Comparison of ENCODE assay signal across 15 cellular contexts in genomic region chr6:44339763-44340625, GRCh38. TPM values are rescaled to one million over a fixed set of nuclear protein-coding genes. Genes with fewer than 3 reads are reported as not detected.
A peak's percentile ranks its signal among the peaks of the same experiment; 100 is the strongest.
DNase-seq lines count a peak whose midpoint lies in the region; ATAC-seq, FAIRE-seq and TF ChIP-seq lines count a peak whose summit lies in the region.
"Had no signal": no experiment of that assay in that cellular context is flagged by ENCODE, and none has a peak within 500 bp of the region (broad histone marks: within the 10 kb centered on the region; RNA-seq: fewer than 3 reads in every experiment).

No MANE protein-coding gene starts in this region.

- H3K27ac ChIP-seq in HepG2 (ENCODE audit: extremely low read length, insufficient read depth, low read length): no peak overlapping the region
- no peak overlapping the region for H3K27ac ChIP-seq in CD4-positive, alpha-beta T cell (ENCODE audit: low read depth, low read length)
- H3K27ac ChIP-seq: esophagus squamous epithelium, thyroid gland had no signal

- no peaks in the 10 kb centered on the region for H3K9me3 Mint-ChIP-seq in CD4-positive, alpha-beta T cell

- no TSS peak for BruUV-seq in HepG2 (replicated peaks; lab: Mats Ljungman, UMichigan)

- no peak for TF ChIP-seq CTCF in HepG2 (CRISPR knock-in tag; IDR thresholded peaks at IDR 0.05)
- no peak for TF ChIP-seq CTCF in CD4-positive, alpha-beta T cell (IDR thresholded peaks at IDR 0.05)

- no peak overlapping the region for H3K4me3 ChIP-seq in HepG2 (replicated peaks in 1 of 3; ENCODE audit: insufficient read depth in 1 of 3, low read depth in 2 of 3, low read length in 3 of 3)
- H3K4me3 ChIP-seq: esophagus squamous epithelium, thyroid gland had no signal

- no peaks in the 10 kb centered on the region for H3K36me3 Mint-ChIP-seq in CD4-positive, alpha-beta T cell (ENCODE audit: low read depth)

- H3K36me3 ChIP-seq in HepG2 (replicated peaks in 1 of 2; ENCODE audit: control insufficient read depth in 1 of 2, insufficient read depth in 2 of 2, low read length in 2 of 2): no peaks in the 10 kb centered on the region
- H3K36me3 ChIP-seq: esophagus squamous epithelium, thyroid gland had no signal

- ATAC-seq in HepG2: no peak
- no peak for ATAC-seq in CD4-positive, alpha-beta T cell (ENCODE audit: poor library complexity)
- ATAC-seq in GM21447 (IDR thresholded peaks at IDR 0.05; ENCODE audit: unreplicated experiment): no peak

- no peaks in the 10 kb centered on the region for H3K4me1 Mint-ChIP-seq in CD4-positive, alpha-beta T cell (ENCODE audit: low read depth)

- no peaks in the 10 kb centered on the region for H3K79me2 ChIP-seq in HepG2 (ENCODE audit: insufficient read depth, low read length)

- intact Hi-C loops in HepG2 (cut with micrococcal nuclease; ENCODE audit: unreplicated experiment): loop anchor here (10.0 kb wide), 1 partner anchor 245 kb away; no protein-coding TSS in a partner anchor
- intact Hi-C loops in CD4-positive, alpha-beta T cell (cut with DNase I, micrococcal nuclease): loop anchor here in 1 of 2 experiments (2.0 kb wide), 1 partner anchor 167 kb away; no protein-coding TSS in a partner anchor

- POLR2A ChIA-PET in HepG2 (lab: Yijun Ruan, JAX): no interaction called here
- POLR2A ChIA-PET in CD4-positive, alpha-beta T cell (lab: Charles Lee): interaction anchor here (0.9 kb wide), 1 partner anchor 31 kb away, joined by 3 read pairs; no protein-coding TSS in a partner anchor

- TF ChIP-seq EP300 in HepG2 (IDR thresholded peaks at IDR 0.05; ENCODE audit: low read depth in 2 of 2, low read length in 2 of 2): no peak
- TF ChIP-seq EP300 in HepG2 (CRISPR knock-in tag; IDR thresholded peaks at IDR 0.05; ENCODE audit: borderline replicate concordance): no peak

- no peak overlapping the region for H3K9ac ChIP-seq in HepG2 (ENCODE audit: insufficient read depth, low read depth, low read length)

- H2AFZ ChIP-seq in HepG2 (ENCODE audit: low read length): no peak overlapping the region

- H3K9me3 ChIP-seq in HepG2 (ENCODE audit: low read length): no peaks in the 10 kb centered on the region
- no peaks in the 10 kb centered on the region for H3K9me3 ChIP-seq in CD4-positive, alpha-beta T cell (ENCODE audit: control insufficient read depth, low read length)
- H3K9me3 ChIP-seq: esophagus squamous epithelium, thyroid gland had no signal

- no peak overlapping the region for H3K27ac Mint-ChIP-seq in CD4-positive, alpha-beta T cell

- H3K4me2 ChIP-seq in HepG2 (ENCODE audit: low read depth, low read length): no peak overlapping the region

- H4K20me1 ChIP-seq in HepG2 (ENCODE audit: insufficient read depth, low read length): no peaks in the 10 kb centered on the region

- H3K27me3 Mint-ChIP-seq in CD4-positive, alpha-beta T cell: peaks cover 48% of the 10 kb centered on the region

- 0 out of 2 replicates have a peak, but pooled peaks cover 6% of the 10 kb centered on the region for H3K4me1 ChIP-seq in HepG2 (ENCODE audit: insufficient read depth, low read length)

- in situ Hi-C loops in HepG2 (cut with HindIII; ENCODE audit: extremely low pct_ligation_motif_present, low pct_unique_long_range_greater_than_20kb): loop anchor here (5.0 kb wide), 1 partner anchor 68 kb away; the partner anchor contains the start of gene TMEM151B

- DNase-seq in Daoy (ENCODE audit: low read depth): peak; percentile 51
- DNase-seq in HPDE6-E6E7 (ENCODE audit: extremely low spot score): peak; percentile 73
- DNase-seq in astrocyte of the hippocampus (ENCODE audit: low read depth, low spot score): peak; percentile 16
- DNase-seq in HepG2 (ENCODE audit: low spot score): no peak
- DNase-seq in CD4-positive, alpha-beta T cell: no peak
- DNase-seq in NCI-H146 (lab: John Stamatoyannopoulos, UW): no peak
- DNase-seq: caudate nucleus, esophagus squamous epithelium, NCI-H1417 treated with DMSO at 0.1 percent for 48 hours, retina, Right ventricle myocardium superior, thyroid gland had no signal

- CTCF ChIA-PET in HepG2 (lab: Yijun Ruan, JAX; ENCODE audit: low intra/inter-chr PET ratio, low total read pairs): interaction anchor here (4.7 kb wide), 1 partner anchor 71 kb away, joined by 65 read pairs; the partner anchor contains the start of gene TMEM151B
- CTCF ChIA-PET in CD4-positive, alpha-beta T cell (lab: Charles Lee): interaction anchor here (1.4 kb wide), 1 partner anchor 72 kb away, joined by 4 read pairs; no protein-coding TSS in a partner anchor

- no peak for FAIRE-seq in HepG2 (lab: Jason Lieb, UNC)
- FAIRE-seq: D721Med, TTC549 had no signal

- TF ChIP-seq POLR2A in HepG2 (IDR thresholded peaks at IDR 0.05; ENCODE audit: insufficient read depth in 1 of 2, low read depth in 2 of 2, low read length in 2 of 2): no peak

- H3K4me3 Mint-ChIP-seq in CD4-positive, alpha-beta T cell: no peak overlapping the region

- TF ChIP-seq RAD21 in HepG2 (CRISPR knock-in tag; IDR thresholded peaks at IDR 0.05): no peak

- 4% methylated on average over 7 of the region's 7 CpGs for WGBS in HepG2 (ENCODE audit: low lambda C conversion rate)

- H3K27me3 ChIP-seq in HepG2 (ENCODE audit: control insufficient read depth in 1 of 2, insufficient read depth in 2 of 2, low read length in 2 of 2): peaks cover 0 to 64% of the 10 kb centered on the region in 2 experiments; a peak in 3 of 5 replicates
- peaks cover 39% of the 10 kb centered on the region for H3K27me3 ChIP-seq in CD4-positive, alpha-beta T cell (ENCODE audit: control insufficient read depth, insufficient read depth, low read length)
- H3K27me3 ChIP-seq: thyroid gland had no signal

RNA-seq across cellular contexts. Expression of gene SPATS1, which starts 2.5 kb away (rescaled TPM):
- total RNA-seq in Daoy (2014; rRNA removed; shearing (Covaris generic)): not detected in 2 replicates
- total RNA-seq in HepG2 (2016; rRNA removed; fragmentation: Illumina TruSeq; extraction: Trizol): not detected in 2 replicates
- not detected in 2 replicates for total RNA-seq in HepG2 (2016; cell fraction: cytosol; rRNA removed; fragmentation: Illumina TruSeq; extraction: Trizol; ENCODE audit: low read depth)
- not detected in 2 replicates for total RNA-seq in HepG2 (2016; cell fraction: insoluble cytoplasmic fraction; rRNA removed; fragmentation: Illumina TruSeq; extraction: Trizol)
- not detected in 2 replicates for total RNA-seq in HepG2 (2016; cell fraction: membrane; rRNA removed; fragmentation: Illumina TruSeq; extraction: Trizol)
- not detected in 2 replicates for total RNA-seq in HepG2 (2016; cell fraction: nucleus; rRNA removed; fragmentation: Illumina TruSeq; extraction: Trizol)
- polyA plus RNA-seq in HepG2 (2011; rRNA removed): not detected in 2 replicates
- polyA plus RNA-seq in HepG2 (2011; cell fraction: cytosol; rRNA removed): not detected in 2 replicates
- not detected in 2 replicates for polyA plus RNA-seq in HepG2 (2011; cell fraction: nucleus; rRNA removed)
- not detected in 2 replicates for polyA plus RNA-seq in HepG2 (2012)
- polyA plus RNA-seq in HepG2 (2016; cell fraction: cytosol; fragmentation: Illumina TruSeq; extraction: Trizol; ENCODE audit: low read depth): not detected in 2 replicates
- polyA plus RNA-seq in HepG2 (2016; cell fraction: insoluble cytoplasmic fraction; fragmentation: Illumina TruSeq; extraction: Trizol; ENCODE audit: low read depth): not detected in 2 replicates
- not detected in 2 replicates for polyA plus RNA-seq in HepG2 (2016; cell fraction: membrane; fragmentation: Illumina TruSeq; extraction: Trizol; ENCODE audit: low read depth)
- not detected in 2 replicates for polyA plus RNA-seq in HepG2 (2016; cell fraction: nucleus; fragmentation: Illumina TruSeq; extraction: Trizol; ENCODE audit: insufficient read depth, low read depth)
- polyA minus RNA-seq in HepG2 (2011; rRNA and poly(A)+ RNA removed; ENCODE audit: low replicate concordance): not detected in 2 replicates
- not detected in 2 replicates for polyA minus RNA-seq in HepG2 (2011; cell fraction: cytosol; rRNA and poly(A)+ RNA removed)
- not detected in 2 replicates for polyA minus RNA-seq in HepG2 (2011; cell fraction: nucleus; rRNA and poly(A)+ RNA removed)
- total RNA-seq in CD4-positive, alpha-beta T cell: not detected
- total RNA-seq: esophagus squamous epithelium, Right ventricle myocardium superior, thyroid gland had no signal

RNA-seq across cellular contexts. Expression of gene AARS2, which starts 26.8 kb away (rescaled TPM):
- 37.9 and 38.2 TPM in 2 replicates for total RNA-seq in Daoy (2014; rRNA removed; shearing (Covaris generic))
- total RNA-seq in HepG2 (2016; rRNA removed; fragmentation: Illumina TruSeq; extraction: Trizol): 13.7 and 24.1 TPM in 2 replicates
- total RNA-seq in HepG2 (2016; cell fraction: cytosol; rRNA removed; fragmentation: Illumina TruSeq; extraction: Trizol; ENCODE audit: low read depth): 6.5 and 8.6 TPM in 2 replicates
- total RNA-seq in HepG2 (2016; cell fraction: insoluble cytoplasmic fraction; rRNA removed; fragmentation: Illumina TruSeq; extraction: Trizol): 10.9 and 25.7 TPM in 2 replicates
- 4.5 and 4.6 TPM in 2 replicates for total RNA-seq in HepG2 (2016; cell fraction: membrane; rRNA removed; fragmentation: Illumina TruSeq; extraction: Trizol)
- 23.2 and 25.2 TPM in 2 replicates for total RNA-seq in HepG2 (2016; cell fraction: nucleus; rRNA removed; fragmentation: Illumina TruSeq; extraction: Trizol)
- polyA plus RNA-seq in HepG2 (2011; rRNA removed): 7.5 and 8.3 TPM in 2 replicates
- polyA plus RNA-seq in HepG2 (2011; cell fraction: cytosol; rRNA removed): 4.3 and 6.6 TPM in 2 replicates
- 17.7 and 21.8 TPM in 2 replicates for polyA plus RNA-seq in HepG2 (2011; cell fraction: nucleus; rRNA removed)
- 4.8 and 6.1 TPM in 2 replicates for polyA plus RNA-seq in HepG2 (2012)
- polyA plus RNA-seq in HepG2 (2016; cell fraction: cytosol; fragmentation: Illumina TruSeq; extraction: Trizol; ENCODE audit: low read depth): 0.89 and 0.94 TPM in 2 replicates
- 7.2 and 9.1 TPM in 2 replicates for polyA plus RNA-seq in HepG2 (2016; cell fraction: insoluble cytoplasmic fraction; fragmentation: Illumina TruSeq; extraction: Trizol; ENCODE audit: low read depth)
- 1.7 and 1.8 TPM in 2 replicates for polyA plus RNA-seq in HepG2 (2016; cell fraction: membrane; fragmentation: Illumina TruSeq; extraction: Trizol; ENCODE audit: low read depth)
- 27.7 and 30.3 TPM in 2 replicates for polyA plus RNA-seq in HepG2 (2016; cell fraction: nucleus; fragmentation: Illumina TruSeq; extraction: Trizol; ENCODE audit: insufficient read depth, low read depth)
- 19.5 and 27.4 TPM in 2 replicates for polyA minus RNA-seq in HepG2 (2011; rRNA and poly(A)+ RNA removed; ENCODE audit: low replicate concordance)
- polyA minus RNA-seq in HepG2 (2011; cell fraction: cytosol; rRNA and poly(A)+ RNA removed): 5.3 and 5.6 TPM in 2 replicates
- 24.0 and 26.8 TPM in 2 replicates for polyA minus RNA-seq in HepG2 (2011; cell fraction: nucleus; rRNA and poly(A)+ RNA removed)
- 10 to 100 TPM; 12.0 to 12.7 TPM for total RNA-seq in CD4-positive, alpha-beta T cell

RNA-seq across cellular contexts. Expression of gene CDC5L, which starts 47.5 kb away (rescaled TPM):
- 50.2 and 57.8 TPM in 2 replicates for total RNA-seq in Daoy (2014; rRNA removed; shearing (Covaris generic))
- total RNA-seq in HepG2 (2016; rRNA removed; fragmentation: Illumina TruSeq; extraction: Trizol): 34.2 and 54.5 TPM in 2 replicates
- 3.6 and 4.7 TPM in 2 replicates for total RNA-seq in HepG2 (2016; cell fraction: cytosol; rRNA removed; fragmentation: Illumina TruSeq; extraction: Trizol; ENCODE audit: low read depth)
- 33.7 and 54.6 TPM in 2 replicates for total RNA-seq in HepG2 (2016; cell fraction: insoluble cytoplasmic fraction; rRNA removed; fragmentation: Illumina TruSeq; extraction: Trizol)
- 9.5 and 11.3 TPM in 2 replicates for total RNA-seq in HepG2 (2016; cell fraction: membrane; rRNA removed; fragmentation: Illumina TruSeq; extraction: Trizol)
- total RNA-seq in HepG2 (2016; cell fraction: nucleus; rRNA removed; fragmentation: Illumina TruSeq; extraction: Trizol): 28.9 and 29.6 TPM in 2 replicates
- polyA plus RNA-seq in HepG2 (2011; rRNA removed): 8.5 and 11.0 TPM in 2 replicates
- polyA plus RNA-seq in HepG2 (2011; cell fraction: cytosol; rRNA removed): 5.3 and 7.0 TPM in 2 replicates
- polyA plus RNA-seq in HepG2 (2011; cell fraction: nucleus; rRNA removed): 4.6 and 4.7 TPM in 2 replicates
- 11.9 and 15.6 TPM in 2 replicates for polyA plus RNA-seq in HepG2 (2012)
- polyA plus RNA-seq in HepG2 (2016; cell fraction: cytosol; fragmentation: Illumina TruSeq; extraction: Trizol; ENCODE audit: low read depth): 1.3 and 1.5 TPM in 2 replicates
- 36.3 and 37.4 TPM in 2 replicates for polyA plus RNA-seq in HepG2 (2016; cell fraction: insoluble cytoplasmic fraction; fragmentation: Illumina TruSeq; extraction: Trizol; ENCODE audit: low read depth)
- 2.6 and 3.2 TPM in 2 replicates for polyA plus RNA-seq in HepG2 (2016; cell fraction: membrane; fragmentation: Illumina TruSeq; extraction: Trizol; ENCODE audit: low read depth)
- 17.6 and 18.0 TPM in 2 replicates for polyA plus RNA-seq in HepG2 (2016; cell fraction: nucleus; fragmentation: Illumina TruSeq; extraction: Trizol; ENCODE audit: insufficient read depth, low read depth)
- polyA minus RNA-seq in HepG2 (2011; rRNA and poly(A)+ RNA removed; ENCODE audit: low replicate concordance): 8.3 and 17.7 TPM in 2 replicates
- polyA minus RNA-seq in HepG2 (2011; cell fraction: cytosol; rRNA and poly(A)+ RNA removed): 14.9 and 15.7 TPM in 2 replicates
- polyA minus RNA-seq in HepG2 (2011; cell fraction: nucleus; rRNA and poly(A)+ RNA removed): 32.6 and 34.1 TPM in 2 replicates
- total RNA-seq in CD4-positive, alpha-beta T cell: 10 to 100 TPM; 18.9 to 19.9 TPM

Comparison
In these comparisons a context has a peak if more than half of its experiments do, and no peak if none do; other contexts are left out.
1. DNase-seq: peak in Daoy (single experiment), HPDE6-E6E7 (single experiment) and astrocyte of the hippocampus (single experiment); none in HepG2 (single experiment), CD4-positive, alpha-beta T cell (0 of 10) and NCI-H146 (single experiment).